In genomic region chr11:66312549-66313320, GRCh38 we compare ENCODE assay signal across 8 cellular contexts. TPM values are rescaled to one million over a fixed set of nuclear protein-coding genes. Genes with fewer than 3 reads are reported as not detected.
DNase-seq lines count a peak whose midpoint lies in the region; ATAC-seq and TF ChIP-seq lines count a peak whose summit lies in the region.

No MANE protein-coding gene starts in this region.

- no peaks in the 10 kb centered on the region for H3K27me3 ChIP-seq in muscle layer of colon (ENCODE audit: control insufficient read depth in 1 of 2, insufficient read depth in 2 of 2, low read length in 2 of 2)

- H3K36me3 ChIP-seq in muscle layer of colon (ENCODE audit: insufficient read depth, low read length): no peaks in the 10 kb centered on the region

- peak overlapping the region; percentile 65 to 75 for H3K4me3 ChIP-seq in muscle layer of colon (ENCODE audit: low read depth in 1 of 2, low read length in 2 of 2)

- H3K9me3 ChIP-seq in muscle layer of colon (ENCODE audit: low read length): no peaks in the 10 kb centered on the region

- DNase-seq in DMS153 treated with DMSO at 0.1 percent for 48 hours (lab: John Stamatoyannopoulos, UW; ENCODE audit: unreplicated experiment): peak; percentile 94
- peak; percentile 96 for DNase-seq in KBM-7
- peak; percentile 96 to 97 for DNase-seq in activated T-cell treated with anti-CD3 and anti-CD28 coated beads, Interleukin-2, amount 50 U/mL, for 48 hours
- peak; percentile 99 for DNase-seq in stimulated activated CD8-positive, alpha-beta memory T cell treated with anti-CD3 and anti-CD28 coated beads, Interleukin-4, amount 100 ng/mL, for 48 hours

- ATAC-seq in GM21723 (IDR thresholded peaks at IDR 0.05; ENCODE audit: unreplicated experiment): peak; percentile 71
- peak; percentile 87 for ATAC-seq in esophagus mucosa

- H3K4me1 ChIP-seq in muscle layer of colon (ENCODE audit: insufficient read depth, low read length): peaks cover 36% of the 10 kb centered on the region

- in situ Hi-C loops in KBM-7 (cut with MboI; ENCODE audit: low pct_unique_long_range_greater_than_20kb, low sequenced_read_pairs): no loop called here

- peak overlapping the region; percentile 96 for H3K27ac ChIP-seq in muscle layer of colon (ENCODE audit: low read depth, low read length)

- H3K9ac ChIP-seq in muscle layer of colon (ENCODE audit: low read length): peak overlapping the region; percentile 53

TF ChIP-seq in PFSK-1, 5 proteins besides CTCF, POLR2A, EP300 and RAD21:
- TF ChIP-seq SIN3A (IDR thresholded peaks at IDR 0.05; ENCODE audit: borderline replicate concordance, insufficient read depth, low read length) (peak; percentile 51; the same call in 1 of the 2 replicates), FOXP2 (optimal IDR thresholded peaks at IDR 0.05; ENCODE audit: borderline replicate concordance, extremely low read depth, extremely low read length, insufficient read depth) (no peak), REST (IDR thresholded peaks at IDR 0.05; ENCODE audit: insufficient read depth in 1 of 2, low read depth in 2 of 2, low read length in 2 of 2) (0 out of 4 replicates have a peak, but pooled peaks of 1 of the 2 experiments have one; percentile 22), TAF1 (IDR thresholded peaks at IDR 0.05; ENCODE audit: borderline replicate concordance, insufficient read depth, low read length) (no peak), POLR2AphosphoS5 (IDR thresholded peaks at IDR 0.05; ENCODE audit: low read depth, low read length) (peak; percentile 58)
TF ChIP-seq in PFSK-1: peak in this region for 3.

RNA-seq across cellular contexts. Expression of gene CD248, which starts 4.1 kb away (rescaled TPM):
- polyA plus RNA-seq in PFSK-1 (2012; ENCODE audit: insufficient read length, low read depth): 103 TPM
- 4.0 TPM for total RNA-seq in esophagus mucosa

RNA-seq across cellular contexts. Expression of gene TMEM151A, which starts 21.0 kb away (rescaled TPM):
- polyA plus RNA-seq in PFSK-1 (2012; ENCODE audit: insufficient read length, low read depth): not detected
- total RNA-seq in esophagus mucosa: not detected

RNA-seq across cellular contexts. Expression of gene RIN1, which starts 23.5 kb away (rescaled TPM):
- 56.2 TPM for polyA plus RNA-seq in PFSK-1 (2012; ENCODE audit: insufficient read length, low read depth)
- total RNA-seq in esophagus mucosa: 23.1 TPM

RNA-seq across cellular contexts. Expression of gene YIF1A, which starts 23.8 kb away (rescaled TPM):
- 198 TPM for polyA plus RNA-seq in PFSK-1 (2012; ENCODE audit: insufficient read length, low read depth)
- 69.7 TPM for total RNA-seq in esophagus mucosa

RNA-seq across cellular contexts. Expression of gene BRMS1, which starts 32.2 kb away (rescaled TPM):
- 75.7 TPM for polyA plus RNA-seq in PFSK-1 (2012; ENCODE audit: insufficient read length, low read depth)
- 31.8 TPM for total RNA-seq in esophagus mucosa

Comparison
In these comparisons a context has a peak if more than half of its experiments do, and no peak if none do; other contexts are left out.
1. Peak in every context shown above with its lines: DNase-seq, ATAC-seq, H3K4me3 ChIP-seq and H3K27ac ChIP-seq.